28 cellular contexts compared by ENCODE assay signal in the genomic region with DNA sequence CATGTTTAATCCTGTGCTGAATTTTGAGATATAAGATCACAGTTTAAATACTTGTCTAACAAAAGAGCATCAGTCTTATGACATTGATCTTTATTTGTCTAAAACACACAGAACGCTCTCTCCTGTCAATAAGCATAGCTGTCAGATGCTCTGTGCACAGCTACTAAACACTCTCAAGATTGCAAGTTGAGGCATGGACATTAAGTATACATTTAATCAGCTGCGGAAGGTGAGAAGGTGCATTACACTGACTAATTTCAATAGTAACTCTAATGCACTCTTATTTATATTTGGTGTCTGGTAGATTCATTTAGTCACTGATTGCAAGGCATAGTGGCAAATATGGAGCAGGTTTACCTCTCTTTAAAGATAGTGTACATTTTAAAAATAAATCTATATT.
"Had no signal": no experiment of that assay in that cellular context is flagged by ENCODE, and none has a peak within 500 bp of the region (broad histone marks: within the 10 kb centered on the region; RNA-seq: fewer than 3 reads in every experiment).

No MANE protein-coding gene starts in this region.

- H3K4me2 ChIP-seq: hepatocyte had no signal

- DNase-seq: dermis blood vessel endothelial cell; dorsolateral prefrontal cortex; effector CD4-positive, alpha-beta T cell; effector memory CD4-positive, alpha-beta T cell; erythroblast; esophagus squamous epithelium; foreskin fibroblast; foreskin melanocyte; gastrocnemius medialis; glutamatergic neuron; head of caudate nucleus; hypothalamus; immature natural killer cell; islet precursor cell; left cardiac atrium; left lung; left ventricle myocardium superior; lower lobe of right lung; mesenchymal stem cell; mucosa of descending colon; naive B cell; naive thymus-derived CD8-positive, alpha-beta T cell had no signal

- H3K9me3 ChIP-seq: esophagus squamous epithelium, gastrocnemius medialis, left lung, lower lobe of right lung, mucosa of descending colon had no signal

- H3K4me1 ChIP-seq: esophagus squamous epithelium, gastrocnemius medialis, left lung, lower lobe of right lung had no signal

- FAIRE-seq: colon, endothelial cell of umbilical vein had no signal

- H3K27ac ChIP-seq: coronary artery, dorsolateral prefrontal cortex, epithelial cell of prostate, esophagus squamous epithelium, gastrocnemius medialis, hepatocyte, left lung, lower lobe of right lung had no signal

- H2AFZ ChIP-seq: hepatocyte had no signal

- H3K4me3 ChIP-seq: coronary artery, dorsolateral prefrontal cortex, esophagus squamous epithelium, gastrocnemius medialis, hepatocyte, left lung, lower lobe of right lung, mucosa of descending colon had no signal

- H3K27me3 ChIP-seq: esophagus squamous epithelium, gastrocnemius medialis, hepatocyte, left lung had no signal

- H3K79me2 ChIP-seq: hepatocyte had no signal

- ATAC-seq: esophagus mucosa; gastrocnemius medialis; left cardiac atrium; left lung; left ventricle myocardium superior; lower lobe of right lung; mucosa of descending colon; naive thymus-derived CD8-positive, alpha-beta T cell had no signal

- H3K36me3 ChIP-seq: esophagus squamous epithelium, gastrocnemius medialis, left lung, lower lobe of right lung had no signal
